8 cellular contexts compared by ENCODE assay signal in genomic region chr7:42931447-42931833, GRCh38. TPM values are rescaled to one million over a fixed set of nuclear protein-coding genes. Genes with fewer than 3 reads are reported as not detected.
DNase-seq lines count a peak whose midpoint lies in the region; ATAC-seq and TF ChIP-seq lines count a peak whose summit lies in the region.

No MANE protein-coding gene starts in this region.

- H3K27me3 ChIP-seq in liver (ENCODE audit: control insufficient read depth in 4 of 4, insufficient read depth in 4 of 4, low read length in 3 of 4): no peaks in the 10 kb centered on the region

- no peak for ATAC-seq in activated naive CD8-positive, alpha-beta T cell treated with anti-CD3 and anti-CD28 coated beads, Interleukin-2, amount 50 U/mL, for 24 hours
- ATAC-seq in HG02642 (IDR thresholded peaks at IDR 0.05; ENCODE audit: poor library complexity, unreplicated experiment): no peak

- H3K27me3 Mint-ChIP-seq in activated naive CD8-positive, alpha-beta T cell treated with anti-CD3 and anti-CD28 coated beads, Interleukin-2, amount 50 U/mL, for 24 hours: peaks cover 4% of the 10 kb centered on the region
- no peaks in the 10 kb centered on the region for H3K27me3 Mint-ChIP-seq in type B pancreatic cell

- under 1% methylated on average over 12 of the region's 12 CpGs for WGBS in liver

- peak overlapping the region; percentile 60 to 96 for H3K27ac ChIP-seq in liver (ENCODE audit: low read depth in 1 of 2, low read length in 2 of 2)

- peak; percentile 12 for DNase-seq in activated naive CD4-positive, alpha-beta T cell treated with Interleukin-2 at 50 U/mL for 16 hours
- DNase-seq in activated naive CD4-positive, alpha-beta T cell treated with anti-CD3 and anti-CD28 coated beads, Interleukin-2, amount 50 U/mL, for 16 hours: no peak
- DNase-seq in activated naive CD8-positive, alpha-beta T cell treated with anti-CD3 and anti-CD28 coated beads, Interleukin-2, amount 50 U/mL, for 24 hours: no peak
- DNase-seq in type B pancreatic cell (ENCODE audit: extremely low spot score, unreplicated experiment) (no peak), Kasumi-1 (lab: John Stamatoyannopoulos, UW) (no peak), cerebellar cortex (ENCODE audit: low spot score) (no peak)

- no peak for TF ChIP-seq CTCF in liver (IDR thresholded peaks at IDR 0.05; ENCODE audit: low read depth, low read length, missing input control)
- TF ChIP-seq CTCF in type B pancreatic cell (conservative IDR thresholded peaks at IDR 0.05): no peak

- TF ChIP-seq RAD21 in liver (IDR thresholded peaks at IDR 0.05): no peak

- H3K36me3 Mint-ChIP-seq in activated naive CD8-positive, alpha-beta T cell treated with anti-CD3 and anti-CD28 coated beads, Interleukin-2, amount 50 U/mL, for 24 hours (ENCODE audit: low read depth): peaks cover 67% of the 10 kb centered on the region
- H3K36me3 Mint-ChIP-seq in type B pancreatic cell: peaks cover 4% of the 10 kb centered on the region

- H3K4me3 Mint-ChIP-seq in activated naive CD8-positive, alpha-beta T cell treated with anti-CD3 and anti-CD28 coated beads, Interleukin-2, amount 50 U/mL, for 24 hours: peak overlapping the region; percentile 99
- peak overlapping the region; percentile 99 for H3K4me3 Mint-ChIP-seq in type B pancreatic cell

- no peaks in the 10 kb centered on the region for H3K9me3 ChIP-seq in liver (ENCODE audit: control insufficient read depth in 4 of 4, low read length in 3 of 4)

- H3K4me1 ChIP-seq in liver (ENCODE audit: control insufficient read depth in 4 of 4, insufficient read depth in 4 of 4, low read length in 3 of 4): peaks cover 10 to 57% (median 35%) of the 10 kb centered on the region in 4 donors

- peak overlapping the region; percentile 74 to 95 (median 74) for H3K4me3 ChIP-seq in liver (ENCODE audit: low read depth in 1 of 3, low read length in 3 of 3)

- H3K9ac ChIP-seq in liver (ENCODE audit: low read depth in 1 of 2, low read length in 2 of 2): peak overlapping the region; percentile 66 to 99

- peak overlapping the region; percentile 99 for H3K27ac Mint-ChIP-seq in activated naive CD8-positive, alpha-beta T cell treated with anti-CD3 and anti-CD28 coated beads, Interleukin-2, amount 50 U/mL, for 24 hours
- peak overlapping the region; percentile 95 for H3K27ac Mint-ChIP-seq in type B pancreatic cell

- H3K36me3 ChIP-seq in liver (ENCODE audit: control insufficient read depth in 4 of 4, insufficient read depth in 3 of 4, low read depth in 1 of 4, low read length in 3 of 4): peaks cover 2 to 17% (median 12%) of the 10 kb centered on the region in 4 donors

- peaks cover 76% of the 10 kb centered on the region for H3K4me1 Mint-ChIP-seq in activated naive CD8-positive, alpha-beta T cell treated with anti-CD3 and anti-CD28 coated beads, Interleukin-2, amount 50 U/mL, for 24 hours
- H3K4me1 Mint-ChIP-seq in type B pancreatic cell (ENCODE audit: unreplicated experiment): peaks cover 13% of the 10 kb centered on the region

- no peaks in the 10 kb centered on the region for H3K9me3 Mint-ChIP-seq in activated naive CD8-positive, alpha-beta T cell treated with anti-CD3 and anti-CD28 coated beads, Interleukin-2, amount 50 U/mL, for 24 hours
- no peaks in the 10 kb centered on the region for H3K9me3 Mint-ChIP-seq in type B pancreatic cell

TF ChIP-seq in liver, 16 proteins besides CTCF, POLR2A, EP300 and RAD21:
- TF ChIP-seq GABPA (IDR thresholded peaks at IDR 0.05 in 1 of 2, conservative IDR thresholded peaks at IDR 0.05 in 1 of 2): no peak
- no peak for TF ChIP-seq REST (IDR thresholded peaks at IDR 0.05)
- no peak for TF ChIP-seq ATF3 (IDR thresholded peaks at IDR 0.05)
- TF ChIP-seq MAX (IDR thresholded peaks at IDR 0.05): no peak
- no peak for TF ChIP-seq RXRA (IDR thresholded peaks at IDR 0.05)
- TF ChIP-seq FOXA1 (IDR thresholded peaks at IDR 0.05): no peak

RNA-seq across cellular contexts. Expression of gene PSMA2, which starts 0.5 kb away (rescaled TPM):
- 10 to 100 TPM; 24.8 to 64.2 TPM for total RNA-seq in liver
- 100 to 1,000 TPM in 1 of 2 donors, 10 to 100 TPM in 1; 83.3 to 221 TPM for polyA plus RNA-seq in liver
- 83.6 and 99.3 TPM in 2 replicates for total RNA-seq in type B pancreatic cell (ENCODE audit: low replicate concordance)

RNA-seq across cellular contexts. Expression of gene MRPL32, which starts 0.7 kb away (rescaled TPM):
- total RNA-seq in liver (10 to 100 TPM; 23.6 to 42.1 TPM), type B pancreatic cell (ENCODE audit: low replicate concordance) (57.6 and 62.8 TPM in 2 replicates)
- polyA plus RNA-seq in liver: 10 to 100 TPM; 53.6 to 94.7 TPM

RNA-seq across cellular contexts. Expression of gene C7orf25, which starts 19.6 kb away (rescaled TPM):
- total RNA-seq in liver: 1 to 10 TPM; 1.4 to 7.4 TPM
- 1 to 10 TPM in 1 of 2 donors, under 1 TPM in 1; 0.88 to 2.9 TPM for polyA plus RNA-seq in liver
- 4.5 and 8.1 TPM in 2 replicates for total RNA-seq in type B pancreatic cell (ENCODE audit: low replicate concordance)
